ENCODE assay signal across 8 cellular contexts in the genomic region with DNA sequence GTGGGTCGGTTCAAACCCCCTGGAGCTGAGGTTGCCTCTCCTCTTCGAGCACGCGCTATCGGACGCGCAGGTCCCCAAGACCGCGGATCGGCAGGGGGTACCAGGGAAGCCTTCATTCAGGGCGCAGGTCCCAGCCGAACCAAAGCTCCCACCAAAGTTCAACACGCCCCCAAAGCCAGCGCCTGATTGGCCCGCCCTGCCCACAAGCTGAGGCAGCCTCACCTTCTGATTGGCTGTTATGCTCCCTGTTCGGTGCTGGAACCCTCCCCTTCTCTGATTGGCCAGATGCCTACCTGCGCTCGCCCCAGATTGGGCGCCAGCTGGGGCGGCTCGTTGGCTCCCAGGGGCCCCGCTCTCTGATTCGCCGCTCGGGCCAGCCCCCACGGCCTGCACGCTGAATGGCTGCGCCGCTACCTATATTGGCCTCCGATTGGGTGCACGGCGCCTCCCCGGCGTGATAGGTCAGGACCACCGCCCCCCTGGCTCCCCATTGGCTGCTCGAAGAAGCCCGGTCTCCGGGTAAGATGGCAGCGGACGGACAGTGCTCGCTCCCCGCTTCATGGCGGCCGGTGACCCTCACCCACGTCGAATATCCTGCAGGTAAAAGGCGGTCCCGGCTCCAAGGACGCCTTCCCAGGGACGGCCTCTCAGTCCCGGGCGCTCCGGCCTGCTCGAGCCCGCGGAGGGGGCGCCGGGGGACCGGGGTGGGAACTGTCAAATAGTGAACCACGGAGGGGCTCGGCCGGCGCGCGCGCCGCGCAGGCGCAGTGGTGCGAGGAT. TPM values are rescaled to one million over a fixed set of nuclear protein-coding genes. Genes with fewer than 3 reads are reported as not detected.
A peak's percentile ranks its signal among the peaks of the same experiment; 100 is the strongest.
DNase-seq lines count a peak whose midpoint lies in the region; ATAC-seq and TF ChIP-seq lines count a peak whose summit lies in the region.

A gene with protein sequence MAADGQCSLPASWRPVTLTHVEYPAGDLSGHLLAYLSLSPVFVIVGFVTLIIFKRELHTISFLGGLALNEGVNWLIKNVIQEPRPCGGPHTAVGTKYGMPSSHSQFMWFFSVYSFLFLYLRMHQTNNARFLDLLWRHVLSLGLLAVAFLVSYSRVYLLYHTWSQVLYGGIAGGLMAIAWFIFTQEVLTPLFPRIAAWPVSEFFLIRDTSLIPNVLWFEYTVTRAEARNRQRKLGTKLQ (plus strand): TSS at position 504 of the 780 bp plus-strand sequence. CDS start 21 bp downstream, at position 525.

- no peaks in the 10 kb centered on the region for H3F3A ChIP-seq in SK-N-SH (replicated peaks; ENCODE audit: insufficient read depth)

- TF ChIP-seq RAD21 in SK-N-SH (IDR thresholded peaks at IDR 0.05; ENCODE audit: low read length), result no peak

- H3K36me3 ChIP-seq in SK-N-SH (replicated peaks in 1 of 2; ENCODE audit: control insufficient read depth in 1 of 2, insufficient read depth in 2 of 2, low read length in 1 of 2), result peaks cover 0 to 11% of the 10 kb centered on the region in 2 experiments
- peaks cover 14% of the 10 kb centered on the region for H3K36me3 ChIP-seq in suprapubic skin

- H3K4me3 ChIP-seq in SK-N-SH (ENCODE audit: low read depth in 2 of 2, low read length in 1 of 2) (peak within 1 kb of the TSS; percentile 83 to 99), suprapubic skin (peak within 1 kb of the TSS; percentile 68)

- H3K27ac ChIP-seq in SK-N-SH (ENCODE audit: low read depth in 2 of 2, low read length in 1 of 2) (peak within 1 kb of the TSS; percentile 55 to 86), suprapubic skin (peak within 1 kb of the TSS; percentile 68)

- ATAC-seq in HG02571 (IDR thresholded peaks at IDR 0.05; ENCODE audit: unreplicated experiment), result peak; percentile 89

- H3K9me2 ChIP-seq in SK-N-SH, result no peaks in the 10 kb centered on the region

- H2AFZ ChIP-seq in SK-N-SH (ENCODE audit: low read depth), result peak within 1 kb of the TSS; percentile 99

- peaks cover 18% of the 10 kb centered on the region for H3K79me2 ChIP-seq in SK-N-SH (ENCODE audit: insufficient read depth)

- DNase-seq in GM04504 (ENCODE audit: low read depth), result peak; percentile 99
- peak; percentile 99 for DNase-seq in NCI-H1048 (lab: John Stamatoyannopoulos, UW)
- DNase-seq in SK-N-SH, result peak; percentile 99
- DNase-seq in activated naive CD4-positive, alpha-beta T cell treated with anti-CD3 and anti-CD28 coated beads, Interleukin-2, amount 50 U/mL, for 16 hours, result peak; percentile 99
- DNase-seq in germinal center (ENCODE audit: low spot score), result peak; percentile 100
- peak; percentile 97 for DNase-seq in non-pigmented ciliary epithelial cell (ENCODE audit: low read depth)
- peak; percentile 99 to 100 for DNase-seq in suprapubic skin (ENCODE audit: low spot score in 2 of 2)

- no peaks in the 10 kb centered on the region for H3K9me3 ChIP-seq in SK-N-SH
- no peaks in the 10 kb centered on the region for H3K9me3 ChIP-seq in suprapubic skin

- POLR2A ChIA-PET in SK-N-SH (lab: Yijun Ruan, JAX), result interaction anchor here (1.3 to 1.6 kb wide), 2 partner anchors 13 to 14 kb away, joined by 6 to 8 read pairs; no protein-coding TSS in a partner anchor

- CTCF ChIA-PET in SK-N-SH (lab: Yijun Ruan, JAX), result interaction anchor here (1.2 kb wide), 1 partner anchor 73 kb away, joined by 3 read pairs; no protein-coding TSS in a partner anchor

- peak within 1 kb of the TSS; percentile 99 for H3K4me2 ChIP-seq in SK-N-SH

- TF ChIP-seq EP300 in SK-N-SH (IDR thresholded peaks at IDR 0.05; ENCODE audit: borderline replicate concordance in 1 of 2, low read depth in 1 of 2, low read length in 1 of 2) (0 out of 4 replicates have a peak, but pooled peaks of 1 of the 2 experiments have one; percentile 6), suprapubic skin (IDR thresholded peaks at IDR 0.05) (no peak)

- peak within 1 kb of the TSS; percentile 81 for H3K9ac ChIP-seq in SK-N-SH

- WGBS in SK-N-SH (ENCODE audit: low lambda C conversion rate), result under 1% methylated on average over 25 of the region's 70 CpGs
- 1% methylated on average over 15 of the region's 70 CpGs for WGBS in suprapubic skin

- TF ChIP-seq CTCF in SK-N-SH (IDR thresholded peaks at IDR 0.05), result no peak
- no peak for TF ChIP-seq CTCF in suprapubic skin (IDR thresholded peaks at IDR 0.05)

- H3K27me3 ChIP-seq in SK-N-SH (ENCODE audit: insufficient read depth) (no peaks in the 10 kb centered on the region), suprapubic skin (no peaks in the 10 kb centered on the region)

- no peak for TF ChIP-seq POLR2A in suprapubic skin (IDR thresholded peaks at IDR 0.05)

- H3K4me1 ChIP-seq in SK-N-SH (ENCODE audit: control insufficient read depth in 1 of 2, insufficient read depth in 2 of 2, low read depth in 1 of 2, low read length in 1 of 2), result peaks cover 9 to 21% of the 10 kb centered on the region in 2 experiments; a peak in 2 of 4 replicates
- peaks cover 22% of the 10 kb centered on the region for H3K4me1 ChIP-seq in suprapubic skin

- H4K20me1 ChIP-seq in SK-N-SH (ENCODE audit: insufficient read depth), result no peaks in the 10 kb centered on the region

TF ChIP-seq in SK-N-SH, 30 proteins besides CTCF, POLR2A, EP300 and RAD21 (continues in another document):
- no peak for TF ChIP-seq NRF1 (IDR thresholded peaks at IDR 0.05; ENCODE audit: low read depth, low read length)
- no peak for TF ChIP-seq RXRA (IDR thresholded peaks at IDR 0.05; ENCODE audit: borderline replicate concordance, low read depth)
- TF ChIP-seq RCOR1 (IDR thresholded peaks at IDR 0.05; ENCODE audit: low read length), result no peak
- TF ChIP-seq FOSL2 (IDR thresholded peaks at IDR 0.05; ENCODE audit: borderline replicate concordance, low read depth), result no peak
- no peak for TF ChIP-seq SMC3 (IDR thresholded peaks at IDR 0.05; ENCODE audit: low read depth, low read length)
- TF ChIP-seq, protein P1, sequence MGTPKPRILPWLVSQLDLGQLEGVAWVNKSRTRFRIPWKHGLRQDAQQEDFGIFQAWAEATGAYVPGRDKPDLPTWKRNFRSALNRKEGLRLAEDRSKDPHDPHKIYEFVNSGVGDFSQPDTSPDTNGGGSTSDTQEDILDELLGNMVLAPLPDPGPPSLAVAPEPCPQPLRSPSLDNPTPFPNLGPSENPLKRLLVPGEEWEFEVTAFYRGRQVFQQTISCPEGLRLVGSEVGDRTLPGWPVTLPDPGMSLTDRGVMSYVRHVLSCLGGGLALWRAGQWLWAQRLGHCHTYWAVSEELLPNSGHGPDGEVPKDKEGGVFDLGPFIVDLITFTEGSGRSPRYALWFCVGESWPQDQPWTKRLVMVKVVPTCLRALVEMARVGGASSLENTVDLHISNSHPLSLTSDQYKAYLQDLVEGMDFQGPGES (IDR thresholded peaks at IDR 0.05; ENCODE audit: low read depth, low read length), result peak; percentile 96
- TF ChIP-seq, protein P2, sequence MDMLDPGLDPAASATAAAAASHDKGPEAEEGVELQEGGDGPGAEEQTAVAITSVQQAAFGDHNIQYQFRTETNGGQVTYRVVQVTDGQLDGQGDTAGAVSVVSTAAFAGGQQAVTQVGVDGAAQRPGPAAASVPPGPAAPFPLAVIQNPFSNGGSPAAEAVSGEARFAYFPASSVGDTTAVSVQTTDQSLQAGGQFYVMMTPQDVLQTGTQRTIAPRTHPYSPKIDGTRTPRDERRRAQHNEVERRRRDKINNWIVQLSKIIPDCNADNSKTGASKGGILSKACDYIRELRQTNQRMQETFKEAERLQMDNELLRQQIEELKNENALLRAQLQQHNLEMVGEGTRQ (IDR thresholded peaks at IDR 0.05; ENCODE audit: borderline replicate concordance, low read depth, low read length), result peak; percentile 44
- TF ChIP-seq NFIC (IDR thresholded peaks at IDR 0.05; ENCODE audit: borderline replicate concordance), result no peak
- peak; percentile 88 for TF ChIP-seq MXI1 (IDR thresholded peaks at IDR 0.05; ENCODE audit: low read depth, low read length)
- TF ChIP-seq MEF2A (IDR thresholded peaks at IDR 0.05; ENCODE audit: borderline replicate concordance, low read depth), result no peak
- TF ChIP-seq YY1 (IDR thresholded peaks at IDR 0.05; ENCODE audit: low read depth), result peak; percentile 93
- no peak for TF ChIP-seq GATA2 (CRISPR knock-in tag; IDR thresholded peaks at IDR 0.05)
- no peak for TF ChIP-seq TEAD4 (IDR thresholded peaks at IDR 0.05; ENCODE audit: borderline replicate concordance, insufficient read depth)
- TF ChIP-seq, protein P3, sequence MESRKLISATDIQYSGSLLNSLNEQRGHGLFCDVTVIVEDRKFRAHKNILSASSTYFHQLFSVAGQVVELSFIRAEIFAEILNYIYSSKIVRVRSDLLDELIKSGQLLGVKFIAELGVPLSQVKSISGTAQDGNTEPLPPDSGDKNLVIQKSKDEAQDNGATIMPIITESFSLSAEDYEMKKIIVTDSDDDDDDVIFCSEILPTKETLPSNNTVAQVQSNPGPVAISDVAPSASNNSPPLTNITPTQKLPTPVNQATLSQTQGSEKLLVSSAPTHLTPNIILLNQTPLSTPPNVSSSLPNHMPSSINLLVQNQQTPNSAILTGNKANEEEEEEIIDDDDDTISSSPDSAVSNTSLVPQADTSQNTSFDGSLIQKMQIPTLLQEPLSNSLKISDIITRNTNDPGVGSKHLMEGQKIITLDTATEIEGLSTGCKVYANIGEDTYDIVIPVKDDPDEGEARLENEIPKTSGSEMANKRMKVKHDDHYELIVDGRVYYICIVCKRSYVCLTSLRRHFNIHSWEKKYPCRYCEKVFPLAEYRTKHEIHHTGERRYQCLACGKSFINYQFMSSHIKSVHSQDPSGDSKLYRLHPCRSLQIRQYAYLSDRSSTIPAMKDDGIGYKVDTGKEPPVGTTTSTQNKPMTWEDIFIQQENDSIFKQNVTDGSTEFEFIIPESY (IDR thresholded peaks at IDR 0.05; ENCODE audit: borderline replicate concordance, low read depth), result no peak
- TF ChIP-seq CHD2 (IDR thresholded peaks at IDR 0.05; ENCODE audit: low read length, partially characterized antibody), result peak; percentile 86
- TF ChIP-seq, protein P4, sequence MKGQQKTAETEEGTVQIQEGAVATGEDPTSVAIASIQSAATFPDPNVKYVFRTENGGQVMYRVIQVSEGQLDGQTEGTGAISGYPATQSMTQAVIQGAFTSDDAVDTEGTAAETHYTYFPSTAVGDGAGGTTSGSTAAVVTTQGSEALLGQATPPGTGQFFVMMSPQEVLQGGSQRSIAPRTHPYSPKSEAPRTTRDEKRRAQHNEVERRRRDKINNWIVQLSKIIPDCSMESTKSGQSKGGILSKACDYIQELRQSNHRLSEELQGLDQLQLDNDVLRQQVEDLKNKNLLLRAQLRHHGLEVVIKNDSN (IDR thresholded peaks at IDR 0.05; ENCODE audit: borderline replicate concordance, low read depth), result no peak
- peak; percentile 58; the same call in 1 of the 2 replicates for TF ChIP-seq POLR2AphosphoS5 (IDR thresholded peaks at IDR 0.05; ENCODE audit: low read depth, low read length)
- no peak for TF ChIP-seq ELF1 (IDR thresholded peaks at IDR 0.05)
- no peak; the same call in 1 of the 2 replicates for TF ChIP-seq GABPA (IDR thresholded peaks at IDR 0.05; ENCODE audit: low read depth)
- no peak for TF ChIP-seq JUND (IDR thresholded peaks at IDR 0.05)

RNA-seq across cellular contexts. Expression of the gene that starts here (rescaled TPM):
- polyA plus RNA-seq in SK-N-SH (2012; rRNA removed), result 19.9 and 20.4 TPM in 2 replicates
- 11.7 and 17.0 TPM in 2 replicates for polyA plus RNA-seq in SK-N-SH (2012; cell fraction: cytosol; rRNA removed)
- 20.2 and 29.0 TPM in 2 replicates for polyA plus RNA-seq in SK-N-SH (2012; cell fraction: nucleus; rRNA removed)
- total RNA-seq in suprapubic skin, result 10 to 100 TPM in 1 of 4 donors, 1 to 10 TPM in 3; 7.8 to 11.1 (median 9.8) TPM

Comparison
In these comparisons a context has a peak if more than half of its experiments do, and no peak if none do; other contexts are left out.
1. Peak in every context shown above with its lines: DNase-seq, ATAC-seq, H3K4me3 ChIP-seq and H3K27ac ChIP-seq.